Comparison of ENCODE assay signal across 23 cellular contexts in the genomic region with DNA sequence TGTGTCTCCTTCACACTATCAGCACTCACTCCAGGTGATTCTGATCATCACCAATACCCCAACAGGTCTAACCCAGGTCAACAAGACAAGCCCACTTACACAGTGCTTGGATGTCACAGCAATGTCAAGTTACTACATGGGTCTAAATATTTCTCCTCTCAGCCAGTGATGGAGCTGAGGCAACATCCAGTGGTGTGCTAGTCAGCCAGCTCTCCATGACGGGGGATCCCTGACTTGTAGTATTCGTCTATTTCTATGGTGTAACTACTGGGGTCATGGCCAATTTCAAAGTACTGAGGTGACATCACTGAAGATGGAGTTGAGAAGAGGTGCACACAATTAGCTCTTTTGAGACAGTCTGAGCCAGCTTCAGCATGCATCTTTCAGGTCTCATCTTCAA. TPM values are rescaled to one million over a fixed set of nuclear protein-coding genes. Genes with fewer than 3 reads are reported as not detected.
DNase-seq lines count a peak whose midpoint lies in the region; ATAC-seq and TF ChIP-seq lines count a peak whose summit lies in the region.
"Had no signal": no experiment of that assay in that cellular context is flagged by ENCODE, and none has a peak within 500 bp of the region (broad histone marks: within the 10 kb centered on the region; RNA-seq: fewer than 3 reads in every experiment).

No MANE protein-coding gene starts in this region.

- 39 to 72% (median 46%) methylated on average over 2 of the region's 2 CpGs for WGBS in psoas muscle, 3 donors

- no peak for TF ChIP-seq CTCF in HFFc6 (IDR thresholded peaks at IDR 0.05)
- no peak for TF ChIP-seq CTCF in psoas muscle (IDR thresholded peaks at IDR 0.05)
- no peak for TF ChIP-seq CTCF in mesothelial cell of epicardium (IDR thresholded peaks at IDR 0.05; ENCODE audit: unreplicated experiment)

- H3K4me1 Mint-ChIP-seq in CD4-positive, alpha-beta memory T cell, result peaks cover 22 to 86% (median 59%) of the 10 kb centered on the region in 4 donors
- peaks cover 31% of the 10 kb centered on the region for H3K4me1 Mint-ChIP-seq in HFFc6 (ENCODE audit: low read depth)
- peaks cover 75 to 92% of the 10 kb centered on the region in 2 donors for H3K4me1 Mint-ChIP-seq in effector memory CD8-positive, alpha-beta T cell (ENCODE audit: low read depth in 2 of 2)
- peaks cover 41% of the 10 kb centered on the region for H3K4me1 Mint-ChIP-seq in activated naive CD8-positive, alpha-beta T cell treated with anti-CD3 and anti-CD28 coated beads, Interleukin-2, amount 50 U/mL, for 24 hours
- no peaks in the 10 kb centered on the region for H3K4me1 Mint-ChIP-seq in mesothelial cell of epicardium

- H3K36me3 ChIP-seq in CD4-positive, alpha-beta memory T cell (ENCODE audit: insufficient read depth, low read length), result no peaks in the 10 kb centered on the region
- no peaks in the 10 kb centered on the region for H3K36me3 ChIP-seq in psoas muscle (ENCODE audit: insufficient read depth in 1 of 2, low read depth in 1 of 2)
- H3K36me3 ChIP-seq: SJCRH30 had no signal

- H3K4me1 ChIP-seq in CD4-positive, alpha-beta memory T cell (ENCODE audit: insufficient read depth, low read length), result peaks cover 47% of the 10 kb centered on the region
- H3K4me1 ChIP-seq in psoas muscle, result peaks cover 61% of the 10 kb centered on the region
- H3K4me1 ChIP-seq: SJCRH30 had no signal

- H3K27me3 Mint-ChIP-seq in CD4-positive, alpha-beta memory T cell, result peaks cover 0 to 1% of the 10 kb centered on the region in 2 donors
- H3K27me3 Mint-ChIP-seq in HFFc6 (ENCODE audit: insufficient read depth) (peaks cover 2% of the 10 kb centered on the region; the same call in 1 of the 2 replicates), mesothelial cell of epicardium (ENCODE audit: low read depth) (peaks cover under 1% of the 10 kb centered on the region)
- H3K27me3 Mint-ChIP-seq in effector memory CD8-positive, alpha-beta T cell, result no peaks in the 10 kb centered on the region
- H3K27me3 Mint-ChIP-seq in activated naive CD8-positive, alpha-beta T cell treated with anti-CD3 and anti-CD28 coated beads, Interleukin-2, amount 50 U/mL, for 24 hours, result no peaks in the 10 kb centered on the region

- intact Hi-C loops in CD4-positive, alpha-beta memory T cell (cut with micrococcal nuclease), result no loop called here
- intact Hi-C loops in psoas muscle (cut with DNase I), result no loop called here

- no peak overlapping the region for H3K27ac ChIP-seq in CD4-positive, alpha-beta memory T cell (ENCODE audit: low read depth, low read length)
- no peak overlapping the region for H3K27ac ChIP-seq in psoas muscle
- H3K27ac ChIP-seq: BLaER1 treated with 17β-estradiol and CSF1 and Interleukin-3, amounts not matched to agents 10 nM and 100 nM; PC-9; SJCRH30 had no signal

- ATAC-seq in effector memory CD8-positive, alpha-beta T cell (replicated peaks), result no peak
- ATAC-seq in psoas muscle (peak; percentile 26 to 76 (median 60)), HG03097 (IDR thresholded peaks at IDR 0.05; ENCODE audit: low FRiP score, unreplicated experiment) (no peak)
- ATAC-seq in activated naive CD8-positive, alpha-beta T cell treated with anti-CD3 and anti-CD28 coated beads, Interleukin-2, amount 50 U/mL, for 24 hours, result no peak
- ATAC-seq: Right ventricle myocardium inferior had no signal

- peaks cover 0 to 2% (median 0%) of the 10 kb centered on the region in 8 donors for H3K9me3 Mint-ChIP-seq in CD4-positive, alpha-beta memory T cell
- H3K9me3 Mint-ChIP-seq in HFFc6 (no peaks in the 10 kb centered on the region), mesothelial cell of epicardium (no peaks in the 10 kb centered on the region)
- H3K9me3 Mint-ChIP-seq in effector memory CD8-positive, alpha-beta T cell, result no peaks in the 10 kb centered on the region
- no peaks in the 10 kb centered on the region for H3K9me3 Mint-ChIP-seq in activated naive CD8-positive, alpha-beta T cell treated with anti-CD3 and anti-CD28 coated beads, Interleukin-2, amount 50 U/mL, for 24 hours

- H3K4me3 Mint-ChIP-seq in CD4-positive, alpha-beta memory T cell, result peak overlapping the region in 1 of 8 donors; percentile 5
- H3K4me3 Mint-ChIP-seq in HFFc6 (no peak overlapping the region), mesothelial cell of epicardium (no peak overlapping the region)
- H3K4me3 Mint-ChIP-seq in effector memory CD8-positive, alpha-beta T cell, result peak overlapping the region; percentile 76 to 89
- no peak overlapping the region for H3K4me3 Mint-ChIP-seq in activated naive CD8-positive, alpha-beta T cell treated with anti-CD3 and anti-CD28 coated beads, Interleukin-2, amount 50 U/mL, for 24 hours

- CTCF ChIA-PET in CD4-positive, alpha-beta memory T cell (lab: Charles Lee; ENCODE audit: partially characterized antibody), result interaction anchor here (1.4 to 1.5 kb wide), 2 partner anchors 10 to 257 kb away, joined by 3 read pairs; no protein-coding TSS in a partner anchor

- no peak for DNase-seq in CD4-positive, alpha-beta memory T cell
- DNase-seq in HFFc6, result no peak
- DNase-seq in effector memory CD8-positive, alpha-beta T cell, result no peak
- no peak for DNase-seq in psoas muscle
- no peak for DNase-seq in NCI-H446 treated with DMSO at 0.1 percent for 48 hours (lab: John Stamatoyannopoulos, UW)
- DNase-seq in activated naive CD8-positive, alpha-beta T cell treated with anti-CD3 and anti-CD28 coated beads, Interleukin-2, amount 50 U/mL, for 24 hours, result no peak
- no peak for DNase-seq in mesothelial cell of epicardium (ENCODE audit: low spot score in 2 of 2, unreplicated experiment in 2 of 2)
- DNase-seq: AML-193, Calu3, DMS79 treated with DMSO at 0.1 percent for 48 hours, KBM-7, MV-4-11, NCI-H1105, NCI-H1436 treated with DMSO at 0.1 percent for 48 hours, NCI-H2029, NCI-H446, NCI-H526, NCI-H82, PC-9, SJCRH30 had no signal

- H3K27me3 ChIP-seq in CD4-positive, alpha-beta memory T cell (ENCODE audit: insufficient read depth, low read length), result no peaks in the 10 kb centered on the region
- no peaks in the 10 kb centered on the region for H3K27me3 ChIP-seq in psoas muscle (ENCODE audit: insufficient read depth in 3 of 3, low read length in 2 of 3)
- H3K27me3 ChIP-seq: BLaER1 treated with 17β-estradiol and CSF1 and Interleukin-3, amounts not matched to agents 10 nM and 100 nM had no signal

- POLR2A ChIA-PET in CD4-positive, alpha-beta memory T cell (lab: Charles Lee; ENCODE audit: partially characterized antibody), result interaction anchor here (1.1 kb wide), 1 partner anchor 8 kb away, joined by 3 read pairs; no protein-coding TSS in a partner anchor

- no peaks in the 10 kb centered on the region for H3K36me3 Mint-ChIP-seq in CD4-positive, alpha-beta memory T cell
- H3K36me3 Mint-ChIP-seq in HFFc6 (ENCODE audit: low read depth) (no peaks in the 10 kb centered on the region; the same call in 1 of the 2 replicates), mesothelial cell of epicardium (no peaks in the 10 kb centered on the region)
- peaks cover 14% of the 10 kb centered on the region for H3K36me3 Mint-ChIP-seq in effector memory CD8-positive, alpha-beta T cell (ENCODE audit: insufficient read depth)
- H3K36me3 Mint-ChIP-seq in activated naive CD8-positive, alpha-beta T cell treated with anti-CD3 and anti-CD28 coated beads, Interleukin-2, amount 50 U/mL, for 24 hours (ENCODE audit: low read depth), result no peaks in the 10 kb centered on the region

- H3K4me3 ChIP-seq in CD4-positive, alpha-beta memory T cell (ENCODE audit: low read length in 2 of 2), result no peak overlapping the region
- no peak overlapping the region for H3K4me3 ChIP-seq in psoas muscle
- H3K4me3 ChIP-seq: BLaER1 treated with 17β-estradiol and CSF1 and Interleukin-3, amounts not matched to agents 10 nM and 100 nM; PC-9; SJCRH30 had no signal

- no peaks in the 10 kb centered on the region for H3K9me3 ChIP-seq in CD4-positive, alpha-beta memory T cell (ENCODE audit: control insufficient read depth in 1 of 2, low read length in 2 of 2)
- no peaks in the 10 kb centered on the region for H3K9me3 ChIP-seq in psoas muscle
- H3K9me3 ChIP-seq: SJCRH30 had no signal

- H3K27ac Mint-ChIP-seq in CD4-positive, alpha-beta memory T cell, result peak overlapping the region in 4 of 7 donors; percentile 24 to 91 (median 44)
- 0 out of 2 replicates have a peak overlapping the region, but pooled peaks have one; percentile 45 for H3K27ac Mint-ChIP-seq in HFFc6
- peak overlapping the region; percentile 94 to 99 for H3K27ac Mint-ChIP-seq in effector memory CD8-positive, alpha-beta T cell
- no peak overlapping the region for H3K27ac Mint-ChIP-seq in activated naive CD8-positive, alpha-beta T cell treated with anti-CD3 and anti-CD28 coated beads, Interleukin-2, amount 50 U/mL, for 24 hours
- no peak overlapping the region for H3K27ac Mint-ChIP-seq in mesothelial cell of epicardium

RNA-seq across cellular contexts. Expression of a gene that starts 31.1 kb away (rescaled TPM):
- total RNA-seq in CD4-positive, alpha-beta memory T cell, result 1 to 10 TPM; 5.6 to 6.1 TPM
- polyA plus RNA-seq in CD4-positive, alpha-beta memory T cell, result 1 to 10 TPM; 3.6 to 5.2 TPM
- total RNA-seq in HFFc6 (2021; fragmentation: NEBNext Ultra II Directional; extraction: Animal tissue kit (Norgen Biotek cat#: 25700)), result 1 to 10 TPM; 2.0 to 4.0 (median 3.7) TPM
- total RNA-seq in psoas muscle (10 to 100 TPM in 1 of 4 donors, 1 to 10 TPM in 3; 4.8 to 11.1 (median 7.9) TPM), mesothelial cell of epicardium (0.42 to 0.52 TPM (median 0.51 TPM) in 3 replicates)
- polyA plus RNA-seq in psoas muscle, result 1 to 10 TPM; 1.3 to 5.6 (median 3.0) TPM

Comparison
In these comparisons a context has a peak if more than half of its experiments do, and no peak if none do; other contexts are left out.
1. H3K27ac Mint-ChIP-seq: peak in CD4-positive, alpha-beta memory T cell (4 of 7), HFFc6 (single experiment) and effector memory CD8-positive, alpha-beta T cell (2 of 2); none in activated naive CD8-positive, alpha-beta T cell treated with anti-CD3 and anti-CD28 coated beads, Interleukin-2, amount 50 U/mL, for 24 hours (single experiment) and mesothelial cell of epicardium (single experiment).
2. H3K4me3 Mint-ChIP-seq: peak in effector memory CD8-positive, alpha-beta T cell (2 of 2); none in HFFc6 (single experiment), activated naive CD8-positive, alpha-beta T cell treated with anti-CD3 and anti-CD28 coated beads, Interleukin-2, amount 50 U/mL, for 24 hours (single experiment) and mesothelial cell of epicardium (single experiment).
3. ATAC-seq: peak in psoas muscle (4 of 4); none in effector memory CD8-positive, alpha-beta T cell (single experiment), HG03097 (single experiment) and activated naive CD8-positive, alpha-beta T cell treated with anti-CD3 and anti-CD28 coated beads, Interleukin-2, amount 50 U/mL, for 24 hours (single experiment).